ENCODE assay signal across 8 cellular contexts in the genomic region with DNA sequence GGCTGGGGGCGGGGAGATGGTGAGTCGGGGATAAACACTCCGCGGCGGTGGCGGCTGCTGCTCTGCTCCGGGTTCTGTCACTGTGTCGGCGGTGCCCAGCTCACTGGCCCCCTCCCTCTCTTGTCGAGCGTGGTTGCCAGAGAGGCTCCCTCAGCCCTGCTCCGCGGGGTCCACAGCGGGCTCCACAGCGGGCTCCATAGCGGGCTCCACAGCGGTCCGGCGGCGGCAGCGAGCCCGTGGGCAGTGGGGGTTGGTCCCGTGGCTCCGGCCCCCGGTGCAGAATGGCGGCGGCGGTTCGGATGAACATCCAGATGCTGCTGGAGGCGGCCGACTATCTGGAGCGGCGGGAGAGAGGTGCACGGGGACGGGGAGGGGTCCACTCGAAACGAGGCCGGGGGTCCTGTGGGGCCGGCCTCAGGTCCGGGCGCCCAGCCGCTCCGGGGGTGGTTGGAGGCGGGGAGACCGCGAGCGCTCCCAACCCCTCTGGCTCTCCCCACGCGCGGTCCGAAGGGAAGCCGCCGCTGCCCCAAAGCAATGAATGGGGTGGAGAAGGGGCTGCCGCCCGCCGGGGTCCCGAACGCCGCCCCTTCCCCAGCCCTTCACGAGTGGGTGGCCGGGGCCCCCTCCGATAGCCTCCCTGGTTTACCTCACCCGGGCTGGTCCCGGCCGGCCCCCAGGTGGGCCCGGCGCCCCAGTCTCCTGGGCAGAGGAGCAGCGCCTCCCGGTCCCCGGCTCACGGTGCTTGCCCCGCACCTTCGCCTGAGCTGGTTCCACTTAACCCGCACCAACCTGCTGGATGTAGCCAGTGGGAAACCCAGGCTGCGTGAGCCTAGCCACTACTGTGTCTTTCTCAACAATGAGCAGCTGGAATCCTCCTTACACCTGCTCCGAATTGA. TPM values are rescaled to one million over a fixed set of nuclear protein-coding genes. Genes with fewer than 3 reads are reported as not detected.
A peak's percentile ranks its signal among the peaks of the same experiment; 100 is the strongest.
DNase-seq lines count a peak whose midpoint lies in the region; ATAC-seq and TF ChIP-seq lines count a peak whose summit lies in the region.

TSS of gene MXD1 (plus strand) at position 60 of the 896 bp plus-strand sequence. CDS start at position 282, 222 bp downstream.

- in situ Hi-C loops in GM13976 (cut with MboI; ENCODE audit: low sequenced_read_pairs, unreplicated experiment), result loop anchor here (10.0 to 25.0 kb wide), 3 partner anchors 150 to 372 kb away; partner anchors contain the start of gene SNRPG

- DNase-seq in AG04450 (ENCODE audit: low read depth, low spot score), result no peak
- DNase-seq in GM13976 (ENCODE audit: low spot score), result peak; percentile 26
- DNase-seq in colonic mucosa, result peak; percentile 39
- DNase-seq in lower lobe of right lung, result peak; percentile 59
- no peak for DNase-seq in SHP77 treated with DMSO at 0.1 percent for 48 hours (lab: John Stamatoyannopoulos, UW)

- H3K36me3 ChIP-seq in colonic mucosa (no peaks in the 10 kb centered on the region), lower lobe of right lung (peaks cover 26% of the 10 kb centered on the region), thymus (ENCODE audit: control insufficient read depth, insufficient read depth) (peaks cover 12% of the 10 kb centered on the region)

- intact Hi-C loops in colonic mucosa (cut with DNase I) (no loop called here), lower lobe of right lung (cut with DNase I) (loop anchor here (10.0 kb wide), 1 partner anchor 230 kb away; no protein-coding TSS in a partner anchor)

- peak within 1 kb of the TSS; percentile 95 for H3K27ac ChIP-seq in AG04450 (ENCODE audit: low read depth, low read length)
- peak within 1 kb of the TSS; percentile 93 for H3K27ac ChIP-seq in colonic mucosa
- peak within 1 kb of the TSS; percentile 94 for H3K27ac ChIP-seq in lower lobe of right lung
- peak within 1 kb of the TSS; percentile 96 for H3K27ac ChIP-seq in thymus (ENCODE audit: low read depth)

- ATAC-seq in lower lobe of right lung, result peak; percentile 0
- no peak for ATAC-seq in HG03469 (IDR thresholded peaks at IDR 0.05; ENCODE audit: unreplicated experiment)

- no peak for TF ChIP-seq CTCF in AG04450 (IDR thresholded peaks at IDR 0.05; ENCODE audit: low read depth, low read length)
- TF ChIP-seq CTCF in GM13976 (IDR thresholded peaks at IDR 0.05; ENCODE audit: borderline replicate concordance, control extremely low read depth, extremely low read depth, insufficient read depth, missing control alignments), result no peak
- TF ChIP-seq CTCF in colonic mucosa (IDR thresholded peaks at IDR 0.05), result no peak
- no peak for TF ChIP-seq CTCF in lower lobe of right lung (IDR thresholded peaks at IDR 0.05)

- H3K4me3 ChIP-seq in AG04450 (ENCODE audit: low read depth, low read length), result peak within 1 kb of the TSS; percentile 78
- peak within 1 kb of the TSS; percentile 87 for H3K4me3 ChIP-seq in colonic mucosa
- H3K4me3 ChIP-seq in lower lobe of right lung, result peak within 1 kb of the TSS; percentile 80
- H3K4me3 ChIP-seq in thymus (ENCODE audit: low read length), result peak within 1 kb of the TSS; percentile 97

- H3K27me3 ChIP-seq in AG04450 (ENCODE audit: control insufficient read depth, insufficient read depth, low read length) (no peaks in the 10 kb centered on the region), colonic mucosa (no peaks in the 10 kb centered on the region), lower lobe of right lung (ENCODE audit: low read depth) (no peaks in the 10 kb centered on the region), thymus (ENCODE audit: control insufficient read depth, insufficient read depth) (no peaks in the 10 kb centered on the region)

- no peaks in the 10 kb centered on the region for H3K4me1 ChIP-seq in colonic mucosa
- peaks cover 35% of the 10 kb centered on the region for H3K4me1 ChIP-seq in lower lobe of right lung
- H3K4me1 ChIP-seq in thymus (ENCODE audit: control insufficient read depth, insufficient read depth, low read length), result peaks cover 10% of the 10 kb centered on the region

- under 1% methylated on average over 76 of the region's 76 CpGs for WGBS in thymus

- H3K9ac ChIP-seq in colonic mucosa (ENCODE audit: low read depth in 2 of 2, low read length in 2 of 2), result peak within 1 kb of the TSS; percentile 91 to 98

- POLR2A ChIA-PET in AG04450 (lab: Yijun Ruan, JAX), result interaction anchor here (0.5 to 2.6 kb wide), 32 partner anchors 8 to 378 kb away, joined by 3 to 27 read pairs (median 4); partner anchors contain the start of genes C2orf42, PCBP1, SNRNP27 and SNRPG

- H3K9me3 ChIP-seq in AG04450 (ENCODE audit: control insufficient read depth, insufficient read depth, low read length) (no peaks in the 10 kb centered on the region; the same call in 1 of the 2 replicates), colonic mucosa (no peaks in the 10 kb centered on the region), lower lobe of right lung (no peaks in the 10 kb centered on the region), thymus (ENCODE audit: control insufficient read depth) (no peaks in the 10 kb centered on the region)

- CTCF ChIA-PET in AG04450 (lab: Charles Lee), result interaction anchor here (0.7 to 4.2 kb wide), 9 partner anchors 42 to 229 kb away, joined by 3 to 114 read pairs (median 6); no protein-coding TSS in a partner anchor

TF ChIP-seq in PFSK-1, 5 proteins besides CTCF, POLR2A, EP300 and RAD21:
- TF ChIP-seq REST (IDR thresholded peaks at IDR 0.05; ENCODE audit: insufficient read depth in 1 of 2, low read depth in 2 of 2, low read length in 2 of 2) (no peak), POLR2AphosphoS5 (IDR thresholded peaks at IDR 0.05; ENCODE audit: low read depth, low read length) (peak; percentile 51; the same call in 1 of the 2 replicates), FOXP2 (optimal IDR thresholded peaks at IDR 0.05; ENCODE audit: borderline replicate concordance, extremely low read depth, extremely low read length, insufficient read depth) (peak; percentile 42), SIN3A (IDR thresholded peaks at IDR 0.05; ENCODE audit: borderline replicate concordance, insufficient read depth, low read length) (0 out of 2 replicates have a peak, but pooled peaks have one; percentile 80), TAF1 (IDR thresholded peaks at IDR 0.05; ENCODE audit: borderline replicate concordance, insufficient read depth, low read length) (peak; percentile 68; the same call in 1 of the 2 replicates)

RNA-seq across cellular contexts. Expression of gene MXD1, which starts in this region (rescaled TPM):
- polyA plus RNA-seq in AG04450 (2011; rRNA removed) (7.8 and 9.8 TPM in 2 replicates), thymus (12.8 TPM)
- polyA minus RNA-seq in AG04450 (2011; rRNA and poly(A)+ RNA removed), result 6.3 and 11.7 TPM in 2 replicates
- polyA plus RNA-seq in PFSK-1 (2012; ENCODE audit: insufficient read length, low read depth), result 8.7 TPM
- total RNA-seq in colonic mucosa (100 to 1,000 TPM in 1 of 2 donors, 10 to 100 TPM in 1; 57.8 to 200 TPM), lower lobe of right lung (33.8 TPM)

Comparison
In these comparisons a context has a peak if more than half of its experiments do, and no peak if none do; other contexts are left out.
1. DNase-seq: peak in GM13976 (single experiment), colonic mucosa (single experiment) and lower lobe of right lung (single experiment); none in AG04450 (single experiment) and SHP77 treated with DMSO at 0.1 percent for 48 hours (single experiment).
2. Peak in every context shown above with its lines, with median percentiles within 50 percentile points of each other: H3K27ac ChIP-seq and H3K4me3 ChIP-seq.